ENCODE assay signal across 8 cellular contexts in the genomic region with DNA sequence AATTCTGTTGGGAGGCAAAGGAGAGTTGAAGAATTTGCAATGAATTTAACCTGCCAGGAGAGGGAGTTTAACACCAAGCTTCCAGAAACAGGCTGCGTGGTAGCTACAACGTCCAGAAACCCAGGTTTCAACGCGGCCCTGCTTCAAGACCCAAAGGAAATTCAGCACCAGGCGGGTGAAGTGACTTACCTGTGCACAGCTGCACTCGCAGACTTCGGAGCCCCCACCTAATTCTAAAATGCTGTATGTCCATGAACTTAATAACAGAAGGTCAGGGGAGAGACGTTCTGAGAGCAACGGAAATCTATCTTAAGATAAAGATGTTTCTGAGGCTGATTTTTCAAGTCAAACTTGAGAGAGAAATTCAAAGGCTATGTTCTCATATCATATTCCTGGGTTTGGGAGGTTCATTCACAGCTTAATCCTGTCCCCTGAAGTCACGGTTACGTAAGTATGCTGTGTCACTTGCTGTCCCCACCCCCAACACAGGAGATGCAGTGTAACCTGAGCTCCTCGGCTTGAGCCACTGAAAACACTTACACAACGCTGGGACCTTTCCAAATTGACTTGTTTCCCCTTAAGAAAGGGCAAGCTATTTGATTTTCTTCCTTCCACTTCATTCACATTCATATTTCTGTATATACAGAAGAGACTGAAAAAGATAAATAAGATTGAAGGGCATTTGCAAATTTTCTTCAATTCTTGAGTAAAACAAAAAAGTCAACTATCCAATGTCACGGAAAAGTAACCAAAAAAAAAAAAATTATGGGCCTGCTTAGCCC. TPM values are rescaled to one million over a fixed set of nuclear protein-coding genes. Genes with fewer than 3 reads are reported as not detected.
A peak's percentile ranks its signal among the peaks of the same experiment; 100 is the strongest.
DNase-seq lines count a peak whose midpoint lies in the region; ATAC-seq and TF ChIP-seq lines count a peak whose summit lies in the region.

No MANE protein-coding gene starts in this region.

- H3K27me3 ChIP-seq in HUES64 (ENCODE audit: insufficient read depth, low read length) (no peaks in the 10 kb centered on the region), PC-9 (ENCODE audit: insufficient read depth, low read depth) (no peaks in the 10 kb centered on the region), thyroid gland (no peaks in the 10 kb centered on the region)
- H3K27me3 ChIP-seq in naive thymus-derived CD4-positive, alpha-beta T cell (ENCODE audit: control insufficient read depth in 2 of 2, insufficient read depth in 2 of 2, low read length in 2 of 2): no peaks in the 10 kb centered on the region

- H3K4me3 ChIP-seq in HUES64 (ENCODE audit: low read length) (peak overlapping the region; percentile 38), PC-9 (peak overlapping the region; percentile 46; the same call in 1 of the 2 replicates), thyroid gland (replicated peaks in 1 of 3) (peak overlapping the region in 1 of 3 donors; percentile 18)
- H3K4me3 ChIP-seq in naive thymus-derived CD4-positive, alpha-beta T cell (ENCODE audit: low read length): no peak overlapping the region

- peak overlapping the region; percentile 86 for H3K27ac ChIP-seq in HUES64 (ENCODE audit: low read depth, low read length)
- H3K27ac ChIP-seq in PC-9: peak overlapping the region; percentile 100
- peak overlapping the region; percentile 56 for H3K27ac ChIP-seq in naive thymus-derived CD4-positive, alpha-beta T cell (ENCODE audit: low read depth, low read length)
- peak overlapping the region; percentile 79 to 99 (median 98) for H3K27ac ChIP-seq in thyroid gland

- H3K79me2 ChIP-seq in PC-9 (ENCODE audit: low read depth): peaks cover 76% of the 10 kb centered on the region

- ATAC-seq in naive thymus-derived CD4-positive, alpha-beta T cell: peak; percentile 77
- no peak for ATAC-seq in GM21737 (IDR thresholded peaks at IDR 0.05; ENCODE audit: unreplicated experiment)

- peak overlapping the region; percentile 94 for H3K4me2 ChIP-seq in PC-9

- no peak overlapping the region for H2AFZ ChIP-seq in PC-9

- intact Hi-C loops in PC-9 (cut with micrococcal nuclease; ENCODE audit: unreplicated experiment): loop anchor here (1.0 kb wide), 4 partner anchors 22 to 128 kb away; a partner anchor contains a TSS
- intact Hi-C loops in activated T-helper 1 cell treated with anti-CD3 and anti-CD28 coated beads, Interleukin-12 subunit alpha, Interleukin-12 subunit beta, Interleukin-2, Interleukin-4 antibody, amounts not matched to agents 30 ng/mL and 10 ng/mL and 1 ng/mL, durations not matched to agents 14 hours and 24 hours and 36 hours (cut with micrococcal nuclease): loop anchor here (1.0 kb wide), 6 partner anchors 13 to 353 kb away; a partner anchor contains a TSS
- intact Hi-C loops in naive thymus-derived CD4-positive, alpha-beta T cell (cut with micrococcal nuclease): loop anchor here (1.0 kb wide), 6 partner anchors 22 to 353 kb away; a partner anchor contains a TSS
- intact Hi-C loops in thyroid gland (cut with DNase I): loop anchor here (5.0 kb wide), 2 partner anchors 58 to 73 kb away; no protein-coding TSS in a partner anchor

- H3K4me3 Mint-ChIP-seq in activated T-helper 1 cell treated with anti-CD3 and anti-CD28 coated beads, Interleukin-12 subunit alpha, Interleukin-12 subunit beta, Interleukin-2, Interleukin-4 antibody, amounts not matched to agents 30 ng/mL and 10 ng/mL and 1 ng/mL, durations not matched to agents 14 hours and 24 hours and 36 hours: peak overlapping the region; percentile 65
- H3K4me3 Mint-ChIP-seq in naive thymus-derived CD4-positive, alpha-beta T cell: peak overlapping the region; percentile 40 to 80 (median 69)

- CTCF ChIA-PET in PC-9 (lab: Charles Lee): interaction anchor here (0.6 to 2.1 kb wide), 8 partner anchors 21 to 278 kb away, joined by 3 to 35 read pairs (median 4); a partner anchor contains a TSS
- CTCF ChIA-PET in naive thymus-derived CD4-positive, alpha-beta T cell (lab: Charles Lee): interaction anchor here (0.6 to 12.1 kb wide), 27 partner anchors 9 to 1954 kb away, joined by 3 to 223 read pairs (median 4); a partner anchor contains a TSS

- POLR2A ChIA-PET in PC-9 (lab: Charles Lee; ENCODE audit: unreplicated experiment): interaction anchor here (0.6 to 1.7 kb wide), 16 partner anchors 14 to 338 kb away, joined by 3 to 30 read pairs (median 9); a partner anchor contains a TSS
- POLR2A ChIA-PET in naive thymus-derived CD4-positive, alpha-beta T cell (lab: Charles Lee): interaction anchor here (0.5 to 4.1 kb wide), 11 partner anchors 10 to 355 kb away, joined by 3 to 40 read pairs (median 4); a partner anchor contains a TSS

- WGBS in HUES64: 14% methylated on average over 14 of the region's 14 CpGs
- WGBS in thyroid gland, 2 donors: 9 to 11% methylated on average over 14 of the region's 14 CpGs

- H3K36me3 ChIP-seq in HUES64 (ENCODE audit: insufficient read depth, low read length): no peaks in the 10 kb centered on the region
- no peaks in the 10 kb centered on the region for H3K36me3 ChIP-seq in PC-9 (ENCODE audit: low read depth)
- peaks cover 0 to 2% (median 0%) of the 10 kb centered on the region in 3 experiments for H3K36me3 ChIP-seq in naive thymus-derived CD4-positive, alpha-beta T cell (ENCODE audit: control insufficient read depth in 2 of 3, insufficient read depth in 3 of 3, low read length in 3 of 3)
- H3K36me3 ChIP-seq in thyroid gland: no peaks in the 10 kb centered on the region

- H3K36me3 Mint-ChIP-seq in activated T-helper 1 cell treated with anti-CD3 and anti-CD28 coated beads, Interleukin-12 subunit alpha, Interleukin-12 subunit beta, Interleukin-2, Interleukin-4 antibody, amounts not matched to agents 30 ng/mL and 10 ng/mL and 1 ng/mL, durations not matched to agents 14 hours and 24 hours and 36 hours (ENCODE audit: low read depth): peaks cover 28% of the 10 kb centered on the region
- H3K36me3 Mint-ChIP-seq in naive thymus-derived CD4-positive, alpha-beta T cell: peaks cover 3 to 11% (median 9%) of the 10 kb centered on the region in 5 donors

- peak overlapping the region; percentile 66 for H3K27ac Mint-ChIP-seq in activated T-helper 1 cell treated with anti-CD3 and anti-CD28 coated beads, Interleukin-12 subunit alpha, Interleukin-12 subunit beta, Interleukin-2, Interleukin-4 antibody, amounts not matched to agents 30 ng/mL and 10 ng/mL and 1 ng/mL, durations not matched to agents 14 hours and 24 hours and 36 hours
- peak overlapping the region; percentile 83 to 96 (median 89) for H3K27ac Mint-ChIP-seq in naive thymus-derived CD4-positive, alpha-beta T cell

- BruUV-seq in PC-9 (replicated peaks; lab: Mats Ljungman, UMichigan): TSS peak; percentile 74

- DNase-seq in DMS53 treated with DMSO at 0.1 percent for 48 hours (lab: John Stamatoyannopoulos, UW; ENCODE audit: unreplicated experiment) (peak; percentile 83), PC-9 (peak; percentile 82 to 90), fibroblast of gingiva (ENCODE audit: low read depth) (peak; percentile 94), thyroid gland (peak; percentile 93 to 94)
- DNase-seq in activated T-helper 1 cell treated with anti-CD3 and anti-CD28 coated beads, Interleukin-12 subunit alpha, Interleukin-12 subunit beta, Interleukin-2, Interleukin-4 antibody, amounts not matched to agents 30 ng/mL and 10 ng/mL and 1 ng/mL, durations not matched to agents 14 hours and 24 hours and 36 hours (ENCODE audit: low spot score): peak; percentile 38
- peak in 8 of 9 donors; percentile 27 to 76 (median 65) for DNase-seq in naive thymus-derived CD4-positive, alpha-beta T cell

- H3K9me3 ChIP-seq in HUES64 (ENCODE audit: insufficient read depth, low read depth, low read length) (no peaks in the 10 kb centered on the region), PC-9 (ENCODE audit: insufficient read depth, low read depth) (no peaks in the 10 kb centered on the region), thyroid gland (no peaks in the 10 kb centered on the region)
- no peaks in the 10 kb centered on the region for H3K9me3 ChIP-seq in naive thymus-derived CD4-positive, alpha-beta T cell (ENCODE audit: control insufficient read depth in 2 of 3, low read length in 3 of 3)

- H3K4me1 ChIP-seq in HUES64 (ENCODE audit: insufficient read depth, low read length) (peaks cover 15% of the 10 kb centered on the region), PC-9 (replicated peaks; ENCODE audit: insufficient read depth) (peaks cover 26% of the 10 kb centered on the region), thyroid gland (peaks cover 25 to 47% of the 10 kb centered on the region in 2 donors)
- H3K4me1 ChIP-seq in naive thymus-derived CD4-positive, alpha-beta T cell (ENCODE audit: control insufficient read depth in 2 of 2, insufficient read depth in 2 of 2, low read length in 2 of 2): peaks cover 0 to 6% of the 10 kb centered on the region in 2 donors

- no peaks in the 10 kb centered on the region for H3K27me3 Mint-ChIP-seq in activated T-helper 1 cell treated with anti-CD3 and anti-CD28 coated beads, Interleukin-12 subunit alpha, Interleukin-12 subunit beta, Interleukin-2, Interleukin-4 antibody, amounts not matched to agents 30 ng/mL and 10 ng/mL and 1 ng/mL, durations not matched to agents 14 hours and 24 hours and 36 hours (ENCODE audit: insufficient read depth)
- H3K27me3 Mint-ChIP-seq in naive thymus-derived CD4-positive, alpha-beta T cell: no peaks in the 10 kb centered on the region

- TF ChIP-seq POLR2A in thyroid gland (IDR thresholded peaks at IDR 0.05): peak in 1 of 2 donors; percentile 19

- no peaks in the 10 kb centered on the region for H4K20me1 ChIP-seq in PC-9 (ENCODE audit: insufficient read depth)

- peak overlapping the region; percentile 60 for H3K9ac ChIP-seq in HUES64 (ENCODE audit: low read depth, low read length)

- H3K9me3 Mint-ChIP-seq in activated T-helper 1 cell treated with anti-CD3 and anti-CD28 coated beads, Interleukin-12 subunit alpha, Interleukin-12 subunit beta, Interleukin-2, Interleukin-4 antibody, amounts not matched to agents 30 ng/mL and 10 ng/mL and 1 ng/mL, durations not matched to agents 14 hours and 24 hours and 36 hours: no peaks in the 10 kb centered on the region
- H3K9me3 Mint-ChIP-seq in naive thymus-derived CD4-positive, alpha-beta T cell: no peaks in the 10 kb centered on the region

- H3F3A ChIP-seq in PC-9 (ENCODE audit: insufficient read depth, low read depth): peaks cover 42% of the 10 kb centered on the region

- peaks cover 30% of the 10 kb centered on the region for H3K4me1 Mint-ChIP-seq in activated T-helper 1 cell treated with anti-CD3 and anti-CD28 coated beads, Interleukin-12 subunit alpha, Interleukin-12 subunit beta, Interleukin-2, Interleukin-4 antibody, amounts not matched to agents 30 ng/mL and 10 ng/mL and 1 ng/mL, durations not matched to agents 14 hours and 24 hours and 36 hours (ENCODE audit: low read depth)
- peaks cover 24 to 50% (median 39%) of the 10 kb centered on the region in 7 donors for H3K4me1 Mint-ChIP-seq in naive thymus-derived CD4-positive, alpha-beta T cell

- TF ChIP-seq CTCF in PC-9 (conservative IDR thresholded peaks at IDR 0.05) (peak; percentile 80), thyroid gland (IDR thresholded peaks at IDR 0.05) (peak; percentile 30 to 93 (median 67))

- no peaks in the 10 kb centered on the region for H3K9me2 ChIP-seq in PC-9 (ENCODE audit: insufficient read depth)

RNA-seq across cellular contexts. Expression of a gene that starts 22.7 kb away (rescaled TPM):
- 19.3 TPM for polyA plus RNA-seq in HUES64 (2013, experiment 1 of 2)
- polyA plus RNA-seq in HUES64 (2013, experiment 2 of 2): 19.6 TPM
- total RNA-seq in PC-9 (2021): 80.8 and 86.9 TPM in 2 replicates
- total RNA-seq in activated T-helper 1 cell treated with anti-CD3 and anti-CD28 coated beads, Interleukin-12 subunit alpha, Interleukin-12 subunit beta, Interleukin-2, Interleukin-4 antibody, amounts not matched to agents 30 ng/mL and 10 ng/mL and 1 ng/mL, durations not matched to agents 14 hours and 24 hours and 36 hours: 64.1 and 71.9 TPM in 2 replicates
- 10 to 100 TPM; 54.7 to 89.3 (median 65.1) TPM for total RNA-seq in naive thymus-derived CD4-positive, alpha-beta T cell
- polyA plus RNA-seq in naive thymus-derived CD4-positive, alpha-beta T cell: 10 to 100 TPM; 13.6 to 25.8 TPM
- total RNA-seq in thyroid gland: 100 to 1,000 TPM; 118 to 189 (median 143) TPM

Comparison
In these comparisons a context has a peak if more than half of its experiments do, and no peak if none do; other contexts are left out.
1. DNase-seq: peak in every context shown above with its lines; median percentile 94 in fibroblast of gingiva; 94 in thyroid gland; 86 in PC-9; 83 in DMS53 treated with DMSO at 0.1 percent for 48 hours; 65 in naive thymus-derived CD4-positive, alpha-beta T cell; 38 in activated T-helper 1 cell treated with anti-CD3 and anti-CD28 coated beads, Interleukin-12 subunit alpha, Interleukin-12 subunit beta, Interleukin-2, Interleukin-4 antibody, amounts not matched to agents 30 ng/mL and 10 ng/mL and 1 ng/mL, durations not matched to agents 14 hours and 24 hours and 36 hours.